In the genomic region with DNA sequence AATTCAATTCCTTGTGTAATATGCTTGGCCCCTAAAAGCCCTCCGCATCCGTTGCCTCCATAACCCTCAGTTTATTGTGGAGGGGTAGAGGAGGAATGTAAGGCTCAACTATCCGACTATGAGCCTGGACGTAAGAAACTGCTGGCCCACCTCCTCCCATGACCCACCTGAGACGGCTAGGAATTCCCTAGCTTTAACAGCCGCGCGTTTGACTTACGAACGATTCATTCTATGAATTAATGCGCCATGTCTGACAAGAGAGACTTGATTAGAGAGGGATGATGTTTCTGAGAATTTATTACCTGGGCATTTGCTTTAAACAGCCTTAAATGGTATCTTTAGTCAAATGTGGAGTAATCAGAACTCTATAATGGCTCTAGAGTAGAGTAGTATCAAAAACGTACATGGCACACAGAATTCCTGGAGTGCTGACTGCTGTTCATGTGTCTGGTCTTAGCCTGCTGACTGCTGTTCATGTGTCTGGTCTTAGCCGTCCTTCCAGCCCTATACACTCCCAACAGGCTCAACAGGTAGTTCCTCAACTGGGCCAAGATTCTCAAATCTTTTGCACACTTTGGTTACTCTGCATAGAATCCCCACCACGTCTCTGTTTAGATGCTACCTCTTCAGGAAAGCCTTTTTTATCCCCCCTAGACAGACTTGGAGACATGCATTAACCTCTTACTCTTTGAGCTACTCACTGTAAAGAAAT, we compare ENCODE assay signal across 8 cellular contexts. TPM values are rescaled to one million over a fixed set of nuclear protein-coding genes. Genes with fewer than 3 reads are reported as not detected.
DNase-seq lines count a peak whose midpoint lies in the region; ATAC-seq and FAIRE-seq lines count a peak whose summit lies in the region.

No MANE protein-coding gene starts in this region.

- DNase-seq in T-helper 2 cell treated with Interferon-gamma antibody and Interleukin-4, amounts not matched to agents 5 μg/mL and 100 μg/mL, for 36 hours (ENCODE audit: low spot score) = no peak
- DNase-seq in T-helper 2 cell = no peak
- DNase-seq in T-helper 17 cell = no peak
- DNase-seq in globus pallidus (ENCODE audit: low spot score) = peak; percentile 2
- no peak for DNase-seq in small intestine
- no peak for DNase-seq in NCI-H1694 treated with DMSO at 0.1 percent for 48 hours (lab: John Stamatoyannopoulos, UW)
- no peak for DNase-seq in hippocampal formation (lab: John Stamatoyannopoulos, UW)

- H3K36me3 ChIP-seq in small intestine (ENCODE audit: control insufficient read depth in 2 of 2, insufficient read depth in 2 of 2, low read length in 2 of 2) = peaks cover 0 to 3% of the 10 kb centered on the region in 2 donors

- H3K27ac ChIP-seq in small intestine (ENCODE audit: low read depth in 1 of 2, low read length in 1 of 2) = peak overlapping the region; percentile 70 to 91

- H3K36me3 Mint-ChIP-seq in T-helper 2 cell treated with Interferon-gamma antibody and Interleukin-4, amounts not matched to agents 5 μg/mL and 100 μg/mL, for 36 hours (ENCODE audit: low read depth) = peaks cover 5% of the 10 kb centered on the region
- H3K36me3 Mint-ChIP-seq in T-helper 17 cell (ENCODE audit: low read depth) = no peaks in the 10 kb centered on the region

- WGBS in small intestine, 3 donors = 64 to 70% (median 64%) methylated on average over 14 of the region's 14 CpGs

- peaks cover 23% of the 10 kb centered on the region for H3K4me1 Mint-ChIP-seq in T-helper 2 cell treated with Interferon-gamma antibody and Interleukin-4, amounts not matched to agents 5 μg/mL and 100 μg/mL, for 36 hours (ENCODE audit: low read depth)
- H3K4me1 Mint-ChIP-seq in T-helper 17 cell = peaks cover 16% of the 10 kb centered on the region

- no peak for ATAC-seq in T-helper 17 cell
- no peak for ATAC-seq in GM21390 (IDR thresholded peaks at IDR 0.05; ENCODE audit: unreplicated experiment)

- H3K27me3 Mint-ChIP-seq in T-helper 2 cell treated with Interferon-gamma antibody and Interleukin-4, amounts not matched to agents 5 μg/mL and 100 μg/mL, for 36 hours (ENCODE audit: low read depth) = no peaks in the 10 kb centered on the region
- H3K27me3 Mint-ChIP-seq in T-helper 17 cell = no peaks in the 10 kb centered on the region

- H3K4me3 Mint-ChIP-seq in T-helper 2 cell treated with Interferon-gamma antibody and Interleukin-4, amounts not matched to agents 5 μg/mL and 100 μg/mL, for 36 hours = peak overlapping the region; percentile 90
- H3K4me3 Mint-ChIP-seq in T-helper 17 cell = peak overlapping the region; percentile 91

- FAIRE-seq in small intestine (lab: Jason Lieb, UNC) = no peak

- H3K4me1 ChIP-seq in small intestine (ENCODE audit: control insufficient read depth in 2 of 2, insufficient read depth in 1 of 2, low read depth in 1 of 2, low read length in 1 of 2) = peaks cover 0 to 2% of the 10 kb centered on the region in 2 donors

- no peaks in the 10 kb centered on the region for H3K9me3 Mint-ChIP-seq in T-helper 2 cell treated with Interferon-gamma antibody and Interleukin-4, amounts not matched to agents 5 μg/mL and 100 μg/mL, for 36 hours

- no peaks in the 10 kb centered on the region for H3K9me3 ChIP-seq in T-helper 17 cell (ENCODE audit: control insufficient read depth, low read length, poor library complexity, severe bottlenecking)
- no peaks in the 10 kb centered on the region for H3K9me3 ChIP-seq in small intestine (ENCODE audit: control insufficient read depth, low read depth)

- H3K27me3 ChIP-seq in small intestine (ENCODE audit: control insufficient read depth in 2 of 2, insufficient read depth in 2 of 2, low read length in 2 of 2) = no peaks in the 10 kb centered on the region

- peak overlapping the region; percentile 92 for H3K27ac Mint-ChIP-seq in T-helper 2 cell treated with Interferon-gamma antibody and Interleukin-4, amounts not matched to agents 5 μg/mL and 100 μg/mL, for 36 hours
- peak overlapping the region; percentile 71 for H3K27ac Mint-ChIP-seq in T-helper 17 cell

- H3K4me3 ChIP-seq in small intestine (ENCODE audit: low read depth in 1 of 2, low read length in 2 of 2) = peak overlapping the region in 1 of 2 donors; percentile 93

RNA-seq across cellular contexts. Expression of a gene that starts 0.9 kb away (rescaled TPM):
- total RNA-seq in T-helper 17 cell = 10 to 100 TPM; 15.1 to 18.7 TPM
- 10 to 100 TPM; 15.9 to 37.2 (median 16.8) TPM for polyA plus RNA-seq in small intestine

RNA-seq across cellular contexts. Expression of a gene that starts 49.3 kb away (rescaled TPM):
- 10 to 100 TPM; 17.8 to 23.2 TPM for total RNA-seq in T-helper 17 cell
- 10 to 100 TPM; 45.4 to 60.8 (median 46.7) TPM for polyA plus RNA-seq in small intestine
